ENCODE assay signal across 9 cellular contexts in genomic region chr18:62751341-62751821, GRCh38. TPM values are rescaled to one million over a fixed set of nuclear protein-coding genes. Genes with fewer than 3 reads are reported as not detected.
A peak's percentile ranks its signal among the peaks of the same experiment; 100 is the strongest.
DNase-seq lines count a peak whose midpoint lies in the region; ATAC-seq, FAIRE-seq and TF ChIP-seq lines count a peak whose summit lies in the region.
"Had no signal": no experiment of that assay in that cellular context is flagged by ENCODE, and none has a peak within 500 bp of the region (broad histone marks: within the 10 kb centered on the region; RNA-seq: fewer than 3 reads in every experiment).

No MANE protein-coding gene starts in this region.

- 58% methylated on average over 3 of the region's 3 CpGs for WGBS in right lobe of liver (ENCODE audit: insufficient coverage, low coverage, low lambda C conversion rate, missing lambda C conversion rate)

- DNase-seq in Right ventricle myocardium superior (no peak), right atrium auricular region (ENCODE audit: low spot score) (no peak), dermis blood vessel endothelial cell (peak; percentile 73), right lobe of liver (no peak), T-helper 2 cell (no peak), H54 (ENCODE audit: insufficient read length, low spot score) (no peak), OCI-M1 (lab: John Stamatoyannopoulos, UW) (no peak)
- DNase-seq: NCI-H1694 treated with DMSO at 0.1 percent for 48 hours had no signal

- intact Hi-C loops in Right ventricle myocardium superior (cut with DNase I), result no loop called here
- intact Hi-C loops in right lobe of liver (cut with DNase I), result no loop called here

- TF ChIP-seq POLR2A in right lobe of liver (IDR thresholded peaks at IDR 0.05), result no peak
- no peak for TF ChIP-seq POLR2A in H54 (IDR thresholded peaks at IDR 0.05; ENCODE audit: low read depth, low read length)

- TF ChIP-seq CTCF in right atrium auricular region (IDR thresholded peaks at IDR 0.05), result no peak
- no peak for TF ChIP-seq CTCF in right lobe of liver (IDR thresholded peaks at IDR 0.05)

- H3K36me3 ChIP-seq in right atrium auricular region, result no peaks in the 10 kb centered on the region
- no peaks in the 10 kb centered on the region for H3K36me3 ChIP-seq in right lobe of liver

- H3K27me3 ChIP-seq in right atrium auricular region (no peaks in the 10 kb centered on the region), right lobe of liver (no peaks in the 10 kb centered on the region)

- H3K4me3 ChIP-seq in right atrium auricular region, result no peak overlapping the region
- no peak overlapping the region for H3K4me3 ChIP-seq in right lobe of liver

- H3K9me3 ChIP-seq in right atrium auricular region, result no peaks in the 10 kb centered on the region
- no peaks in the 10 kb centered on the region for H3K9me3 ChIP-seq in right lobe of liver

- FAIRE-seq in H54 (lab: Jason Lieb, UNC), result no peak

- H3K27ac ChIP-seq in right atrium auricular region (no peak overlapping the region), right lobe of liver (no peak overlapping the region)

- H3K4me1 ChIP-seq in right atrium auricular region (peaks cover 0 to 15% of the 10 kb centered on the region in 2 donors), right lobe of liver (peaks cover 0 to 21% (median 9%) of the 10 kb centered on the region in 4 donors)

- ATAC-seq in Right ventricle myocardium superior (ENCODE audit: poor library complexity) (peak; percentile 83), right lobe of liver (peak in 3 of 4 donors; percentile 54 to 64 (median 59)), GM21526 (IDR thresholded peaks at IDR 0.05; ENCODE audit: low FRiP score, unreplicated experiment) (no peak)

RNA-seq across cellular contexts. Expression of gene PHLPP1, which starts 36.0 kb away (rescaled TPM):
- total RNA-seq in Right ventricle myocardium superior (6.2 TPM), right atrium auricular region (1 to 10 TPM; 4.6 to 5.9 TPM), dermis blood vessel endothelial cell (9.4 and 10.3 TPM in 2 replicates), right lobe of liver (10 to 100 TPM in 5 of 6 experiments, 1 to 10 TPM in 1; 8.6 to 19.3 (median 17.0) TPM)
